1 cellular context compared by ENCODE assay signal in the genomic region with DNA sequence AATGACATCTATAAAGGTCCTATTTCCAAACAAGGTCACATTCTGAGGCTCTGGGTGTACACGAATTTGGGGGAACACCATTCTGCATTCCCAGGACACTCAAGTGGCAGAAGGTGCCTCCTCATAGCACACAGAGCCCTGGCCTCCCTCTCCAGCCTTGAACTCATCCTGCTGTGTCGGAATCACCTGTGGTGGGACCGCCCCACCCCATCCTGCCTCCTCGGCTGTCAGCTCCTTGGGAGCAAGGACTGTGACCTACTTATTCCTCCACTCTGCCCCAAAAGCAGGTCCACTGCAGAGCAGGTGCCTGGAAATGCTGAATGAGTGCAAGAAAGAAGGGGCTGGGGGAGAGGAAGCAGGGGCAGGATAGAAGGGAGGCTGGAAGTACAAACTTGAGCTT.
TF ChIP-seq lines count a peak whose summit lies in the region.

No MANE protein-coding gene starts in this region.

TF ChIP-seq in HCT116, 20 proteins besides CTCF, POLR2A, EP300 and RAD21 (continued from another document):
- TF ChIP-seq, protein P1, sequence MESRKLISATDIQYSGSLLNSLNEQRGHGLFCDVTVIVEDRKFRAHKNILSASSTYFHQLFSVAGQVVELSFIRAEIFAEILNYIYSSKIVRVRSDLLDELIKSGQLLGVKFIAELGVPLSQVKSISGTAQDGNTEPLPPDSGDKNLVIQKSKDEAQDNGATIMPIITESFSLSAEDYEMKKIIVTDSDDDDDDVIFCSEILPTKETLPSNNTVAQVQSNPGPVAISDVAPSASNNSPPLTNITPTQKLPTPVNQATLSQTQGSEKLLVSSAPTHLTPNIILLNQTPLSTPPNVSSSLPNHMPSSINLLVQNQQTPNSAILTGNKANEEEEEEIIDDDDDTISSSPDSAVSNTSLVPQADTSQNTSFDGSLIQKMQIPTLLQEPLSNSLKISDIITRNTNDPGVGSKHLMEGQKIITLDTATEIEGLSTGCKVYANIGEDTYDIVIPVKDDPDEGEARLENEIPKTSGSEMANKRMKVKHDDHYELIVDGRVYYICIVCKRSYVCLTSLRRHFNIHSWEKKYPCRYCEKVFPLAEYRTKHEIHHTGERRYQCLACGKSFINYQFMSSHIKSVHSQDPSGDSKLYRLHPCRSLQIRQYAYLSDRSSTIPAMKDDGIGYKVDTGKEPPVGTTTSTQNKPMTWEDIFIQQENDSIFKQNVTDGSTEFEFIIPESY (IDR thresholded peaks at IDR 0.05; ENCODE audit: extremely low read depth, insufficient replicate concordance, low read length), result no peak
- TF ChIP-seq ZNF274 (IDR thresholded peaks at IDR 0.05; ENCODE audit: low read depth, low read length) (no peak), YY1 (IDR thresholded peaks at IDR 0.05; ENCODE audit: extremely low read depth, insufficient replicate concordance, low read depth, low read length) (no peak), ELF1 (IDR thresholded peaks at IDR 0.05; ENCODE audit: borderline replicate concordance, low read depth) (no peak)
- TF ChIP-seq, protein P2, sequence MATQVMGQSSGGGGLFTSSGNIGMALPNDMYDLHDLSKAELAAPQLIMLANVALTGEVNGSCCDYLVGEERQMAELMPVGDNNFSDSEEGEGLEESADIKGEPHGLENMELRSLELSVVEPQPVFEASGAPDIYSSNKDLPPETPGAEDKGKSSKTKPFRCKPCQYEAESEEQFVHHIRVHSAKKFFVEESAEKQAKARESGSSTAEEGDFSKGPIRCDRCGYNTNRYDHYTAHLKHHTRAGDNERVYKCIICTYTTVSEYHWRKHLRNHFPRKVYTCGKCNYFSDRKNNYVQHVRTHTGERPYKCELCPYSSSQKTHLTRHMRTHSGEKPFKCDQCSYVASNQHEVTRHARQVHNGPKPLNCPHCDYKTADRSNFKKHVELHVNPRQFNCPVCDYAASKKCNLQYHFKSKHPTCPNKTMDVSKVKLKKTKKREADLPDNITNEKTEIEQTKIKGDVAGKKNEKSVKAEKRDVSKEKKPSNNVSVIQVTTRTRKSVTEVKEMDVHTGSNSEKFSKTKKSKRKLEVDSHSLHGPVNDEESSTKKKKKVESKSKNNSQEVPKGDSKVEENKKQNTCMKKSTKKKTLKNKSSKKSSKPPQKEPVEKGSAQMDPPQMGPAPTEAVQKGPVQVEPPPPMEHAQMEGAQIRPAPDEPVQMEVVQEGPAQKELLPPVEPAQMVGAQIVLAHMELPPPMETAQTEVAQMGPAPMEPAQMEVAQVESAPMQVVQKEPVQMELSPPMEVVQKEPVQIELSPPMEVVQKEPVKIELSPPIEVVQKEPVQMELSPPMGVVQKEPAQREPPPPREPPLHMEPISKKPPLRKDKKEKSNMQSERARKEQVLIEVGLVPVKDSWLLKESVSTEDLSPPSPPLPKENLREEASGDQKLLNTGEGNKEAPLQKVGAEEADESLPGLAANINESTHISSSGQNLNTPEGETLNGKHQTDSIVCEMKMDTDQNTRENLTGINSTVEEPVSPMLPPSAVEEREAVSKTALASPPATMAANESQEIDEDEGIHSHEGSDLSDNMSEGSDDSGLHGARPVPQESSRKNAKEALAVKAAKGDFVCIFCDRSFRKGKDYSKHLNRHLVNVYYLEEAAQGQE (IDR thresholded peaks at IDR 0.05; ENCODE audit: low read depth), result no peak
TF ChIP-seq in HCT116: peak in this region for 0.
